11 cellular contexts compared by ENCODE assay signal in genomic region chr5:157384971-157385709, GRCh38.
A peak's percentile ranks its signal among the peaks of the same experiment; 100 is the strongest.
DNase-seq lines count a peak whose midpoint lies in the region; ATAC-seq and TF ChIP-seq lines count a peak whose summit lies in the region.
"Had no signal": no experiment of that assay in that cellular context is flagged by ENCODE, and none has a peak within 500 bp of the region (broad histone marks: within the 10 kb centered on the region; RNA-seq: fewer than 3 reads in every experiment).

No MANE protein-coding gene starts in this region.

- H3K27ac Mint-ChIP-seq in stimulated activated effector memory CD8-positive, alpha-beta T cell treated with anti-CD3 and anti-CD28 coated beads, Interleukin-12 subunit alpha, Interleukin-12 subunit beta, amount 100 ng/mL, for 72 hours, result peak overlapping the region; percentile 43
- H3K27ac Mint-ChIP-seq: activated B cell treated with CpG ODN at 0.5 μM for 24 hours had no signal

- peak; percentile 79 to 84 for ATAC-seq in right cardiac atrium
- ATAC-seq in stimulated activated effector memory CD8-positive, alpha-beta T cell treated with anti-CD3 and anti-CD28 coated beads, Interleukin-12 subunit alpha, Interleukin-12 subunit beta, amount 100 ng/mL, for 72 hours, result no peak
- ATAC-seq in GM18505 (IDR thresholded peaks at IDR 0.05; ENCODE audit: unreplicated experiment), result no peak
- ATAC-seq in HG03139 (IDR thresholded peaks at IDR 0.05; ENCODE audit: unreplicated experiment), result no peak
- ATAC-seq: HCT116 had no signal

- no peaks in the 10 kb centered on the region for H3K9me3 Mint-ChIP-seq in stimulated activated effector memory CD8-positive, alpha-beta T cell treated with anti-CD3 and anti-CD28 coated beads, Interleukin-12 subunit alpha, Interleukin-12 subunit beta, amount 100 ng/mL, for 72 hours
- H3K9me3 Mint-ChIP-seq: activated B cell treated with CpG ODN at 0.5 μM for 24 hours, naive B cell had no signal

- H3K36me3 Mint-ChIP-seq in stimulated activated effector memory CD8-positive, alpha-beta T cell treated with anti-CD3 and anti-CD28 coated beads, Interleukin-12 subunit alpha, Interleukin-12 subunit beta, amount 100 ng/mL, for 72 hours, result peaks cover 99% of the 10 kb centered on the region

- DNase-seq in HCEC 1CT (peak; percentile 99), amniotic epithelial cell (ENCODE audit: low read depth) (peak; percentile 90), right cardiac atrium (peak; percentile 33 to 69 (median 68)), DMS153 treated with DMSO at 0.1 percent for 48 hours (lab: John Stamatoyannopoulos, UW; ENCODE audit: unreplicated experiment) (no peak), NCI-H1048 (lab: John Stamatoyannopoulos, UW) (no peak)
- no peak for DNase-seq in stimulated activated effector memory CD8-positive, alpha-beta T cell treated with anti-CD3 and anti-CD28 coated beads, Interleukin-12 subunit alpha, Interleukin-12 subunit beta, amount 100 ng/mL, for 72 hours (ENCODE audit: low spot score in 2 of 2)
- DNase-seq: activated B cell treated with CpG ODN at 0.5 μM for 24 hours, naive B cell had no signal

- H3K4me3 Mint-ChIP-seq in stimulated activated effector memory CD8-positive, alpha-beta T cell treated with anti-CD3 and anti-CD28 coated beads, Interleukin-12 subunit alpha, Interleukin-12 subunit beta, amount 100 ng/mL, for 72 hours, result no peak overlapping the region
- H3K4me3 Mint-ChIP-seq: activated B cell treated with CpG ODN at 0.5 μM for 24 hours, naive B cell had no signal

- H3K27ac ChIP-seq in right cardiac atrium (ENCODE audit: low read length), result peak overlapping the region; percentile 75

- intact Hi-C loops in right cardiac atrium (cut with DNase I), result no loop called here

- peaks cover 40% of the 10 kb centered on the region for H3K4me1 Mint-ChIP-seq in stimulated activated effector memory CD8-positive, alpha-beta T cell treated with anti-CD3 and anti-CD28 coated beads, Interleukin-12 subunit alpha, Interleukin-12 subunit beta, amount 100 ng/mL, for 72 hours
- H3K4me1 Mint-ChIP-seq: naive B cell had no signal

- H3K4me3 ChIP-seq in right cardiac atrium (ENCODE audit: low read length), result no peak overlapping the region

- no peaks in the 10 kb centered on the region for H3K9me3 ChIP-seq in right cardiac atrium (ENCODE audit: control insufficient read depth, low read length)

- no peak for TF ChIP-seq POLR2A in GM18505 (IDR thresholded peaks at IDR 0.05; ENCODE audit: borderline replicate concordance, extremely low read depth, insufficient read depth, insufficient read length)

- H3K4me1 ChIP-seq in right cardiac atrium (ENCODE audit: control insufficient read depth, insufficient read depth, low read length), result no peaks in the 10 kb centered on the region

- 20% methylated on average over 4 of the region's 4 CpGs for WGBS in right cardiac atrium

- no peaks in the 10 kb centered on the region for H3K27me3 ChIP-seq in right cardiac atrium (ENCODE audit: control insufficient read depth, insufficient read depth)

Comparison
In these comparisons a context has a peak if more than half of its experiments do, and no peak if none do; other contexts are left out.
1. DNase-seq: peak in HCEC 1CT (single experiment), amniotic epithelial cell (single experiment) and right cardiac atrium (3 of 3); none in stimulated activated effector memory CD8-positive, alpha-beta T cell treated with anti-CD3 and anti-CD28 coated beads, Interleukin-12 subunit alpha, Interleukin-12 subunit beta, amount 100 ng/mL, for 72 hours (0 of 2), DMS153 treated with DMSO at 0.1 percent for 48 hours (single experiment) and NCI-H1048 (single experiment).
2. ATAC-seq: peak in right cardiac atrium (2 of 2); none in stimulated activated effector memory CD8-positive, alpha-beta T cell treated with anti-CD3 and anti-CD28 coated beads, Interleukin-12 subunit alpha, Interleukin-12 subunit beta, amount 100 ng/mL, for 72 hours (single experiment), GM18505 (single experiment) and HG03139 (single experiment).